1 cellular context compared by ENCODE assay signal in the genomic region with DNA sequence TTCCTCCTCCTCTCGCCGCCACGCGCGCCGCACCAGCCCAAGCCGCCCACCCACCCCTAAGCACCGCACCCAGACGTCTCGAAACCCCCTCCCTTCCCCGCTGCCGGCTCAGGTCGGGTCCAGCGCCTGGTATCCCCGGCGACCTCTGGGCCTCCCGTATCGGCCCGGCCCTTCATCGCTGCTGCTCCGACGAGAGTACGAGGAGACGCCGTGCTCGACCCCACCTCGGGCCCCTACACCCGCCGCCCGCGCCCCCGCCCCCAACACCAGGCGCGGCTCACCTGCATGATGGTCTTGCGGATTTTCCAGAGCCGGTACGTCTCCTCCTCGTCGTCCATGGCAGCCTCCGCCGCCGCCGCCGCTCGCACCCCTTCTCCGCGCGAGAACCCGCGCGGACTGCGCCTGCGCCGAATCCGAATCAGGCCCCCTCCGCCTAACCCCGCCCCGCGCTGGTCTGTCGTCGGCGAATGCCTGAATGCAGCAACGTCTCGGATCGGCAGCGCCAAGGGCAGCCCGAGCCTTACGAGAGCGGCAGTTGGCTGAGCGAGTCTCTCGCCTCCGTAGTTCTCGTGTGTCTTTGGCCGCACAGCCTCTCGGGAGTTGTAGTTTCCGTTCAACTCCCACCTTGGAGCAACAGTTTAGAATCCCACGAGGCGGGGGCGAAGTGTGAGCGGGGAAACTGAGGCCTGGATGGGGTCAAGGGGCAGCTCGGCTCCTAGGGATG.
TF ChIP-seq lines count a peak whose summit lies in the region.

A gene (minus strand): TSS at position 398 of the 724 bp plus-strand sequence. CDS start 60 bp downstream, at position 338.

TF ChIP-seq in SK-N-SH, 30 proteins besides CTCF, POLR2A, EP300 and RAD21 (continued from another document):
- TF ChIP-seq, protein P1, sequence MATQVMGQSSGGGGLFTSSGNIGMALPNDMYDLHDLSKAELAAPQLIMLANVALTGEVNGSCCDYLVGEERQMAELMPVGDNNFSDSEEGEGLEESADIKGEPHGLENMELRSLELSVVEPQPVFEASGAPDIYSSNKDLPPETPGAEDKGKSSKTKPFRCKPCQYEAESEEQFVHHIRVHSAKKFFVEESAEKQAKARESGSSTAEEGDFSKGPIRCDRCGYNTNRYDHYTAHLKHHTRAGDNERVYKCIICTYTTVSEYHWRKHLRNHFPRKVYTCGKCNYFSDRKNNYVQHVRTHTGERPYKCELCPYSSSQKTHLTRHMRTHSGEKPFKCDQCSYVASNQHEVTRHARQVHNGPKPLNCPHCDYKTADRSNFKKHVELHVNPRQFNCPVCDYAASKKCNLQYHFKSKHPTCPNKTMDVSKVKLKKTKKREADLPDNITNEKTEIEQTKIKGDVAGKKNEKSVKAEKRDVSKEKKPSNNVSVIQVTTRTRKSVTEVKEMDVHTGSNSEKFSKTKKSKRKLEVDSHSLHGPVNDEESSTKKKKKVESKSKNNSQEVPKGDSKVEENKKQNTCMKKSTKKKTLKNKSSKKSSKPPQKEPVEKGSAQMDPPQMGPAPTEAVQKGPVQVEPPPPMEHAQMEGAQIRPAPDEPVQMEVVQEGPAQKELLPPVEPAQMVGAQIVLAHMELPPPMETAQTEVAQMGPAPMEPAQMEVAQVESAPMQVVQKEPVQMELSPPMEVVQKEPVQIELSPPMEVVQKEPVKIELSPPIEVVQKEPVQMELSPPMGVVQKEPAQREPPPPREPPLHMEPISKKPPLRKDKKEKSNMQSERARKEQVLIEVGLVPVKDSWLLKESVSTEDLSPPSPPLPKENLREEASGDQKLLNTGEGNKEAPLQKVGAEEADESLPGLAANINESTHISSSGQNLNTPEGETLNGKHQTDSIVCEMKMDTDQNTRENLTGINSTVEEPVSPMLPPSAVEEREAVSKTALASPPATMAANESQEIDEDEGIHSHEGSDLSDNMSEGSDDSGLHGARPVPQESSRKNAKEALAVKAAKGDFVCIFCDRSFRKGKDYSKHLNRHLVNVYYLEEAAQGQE (IDR thresholded peaks at IDR 0.05; ENCODE audit: low read depth, low read length) = 0 out of 2 replicates have a peak, but pooled peaks have one; percentile 3
- TF ChIP-seq SMC3 (IDR thresholded peaks at IDR 0.05; ENCODE audit: low read depth, low read length) (no peak), POLR2AphosphoS5 (IDR thresholded peaks at IDR 0.05; ENCODE audit: low read depth, low read length) (peak; percentile 81), FOXM1 (IDR thresholded peaks at IDR 0.05; ENCODE audit: low read depth) (no peak), FOXJ3 (CRISPR knock-in tag; IDR thresholded peaks at IDR 0.05) (no peak), YY1 (IDR thresholded peaks at IDR 0.05; ENCODE audit: low read depth) (peak; percentile 78; the same call in 1 of the 2 replicates), JUND (IDR thresholded peaks at IDR 0.05) (no peak)
- TF ChIP-seq, protein P2, sequence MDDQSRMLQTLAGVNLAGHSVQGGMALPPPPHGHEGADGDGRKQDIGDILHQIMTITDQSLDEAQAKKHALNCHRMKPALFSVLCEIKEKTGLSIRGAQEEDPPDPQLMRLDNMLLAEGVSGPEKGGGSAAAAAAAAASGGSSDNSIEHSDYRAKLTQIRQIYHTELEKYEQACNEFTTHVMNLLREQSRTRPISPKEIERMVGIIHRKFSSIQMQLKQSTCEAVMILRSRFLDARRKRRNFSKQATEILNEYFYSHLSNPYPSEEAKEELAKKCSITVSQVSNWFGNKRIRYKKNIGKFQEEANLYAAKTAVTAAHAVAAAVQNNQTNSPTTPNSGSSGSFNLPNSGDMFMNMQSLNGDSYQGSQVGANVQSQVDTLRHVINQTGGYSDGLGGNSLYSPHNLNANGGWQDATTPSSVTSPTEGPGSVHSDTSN (IDR thresholded peaks at IDR 0.05) = no peak; the same call in 1 of the 2 replicates
